28 cellular contexts compared by ENCODE assay signal in the genomic region with DNA sequence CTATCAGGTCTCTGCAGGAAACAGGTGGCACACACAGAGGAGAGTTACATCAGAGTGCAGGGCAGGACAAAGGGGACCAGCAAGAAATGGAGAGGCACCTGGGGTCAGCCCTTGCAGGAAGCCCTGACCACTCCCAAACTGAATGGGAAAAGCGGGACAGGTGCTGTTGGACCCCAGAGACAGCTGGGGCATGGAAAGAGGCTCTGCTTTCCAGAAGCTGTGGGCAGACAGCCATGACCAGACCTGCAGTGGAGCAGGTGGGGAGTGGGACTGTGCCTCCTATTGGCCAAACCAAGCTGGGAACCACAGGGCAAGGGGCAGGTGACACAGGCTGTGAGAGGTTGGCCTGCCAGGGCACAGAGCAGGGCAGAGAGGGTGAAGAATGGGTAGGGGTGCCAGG.
"Had no signal": no experiment of that assay in that cellular context is flagged by ENCODE, and none has a peak within 500 bp of the region (broad histone marks: within the 10 kb centered on the region; RNA-seq: fewer than 3 reads in every experiment).

No MANE protein-coding gene starts in this region.

- H3K36me3 Mint-ChIP-seq: activated CD4-positive, alpha-beta memory T cell treated with anti-CD3 and anti-CD28 coated beads for 36 hours; activated naive CD4-positive, alpha-beta T cell treated with anti-CD3 and anti-CD28 coated beads, Interleukin-2, amount 50 U/mL, for 24 hours; activated naive CD8-positive, alpha-beta T cell treated with anti-CD3 and anti-CD28 coated beads, Interleukin-2, amount 10 ng/mL, durations not matched to agents 7 days and 5 days had no signal

- H3K27ac ChIP-seq: ascending aorta, cardiac muscle cell, SJCRH30, SK-N-MC had no signal

- H3K27me3 Mint-ChIP-seq: activated CD4-positive, alpha-beta T cell treated with anti-CD3 and anti-CD28 coated beads, Interleukin-2, amount 10 ng/mL, durations not matched to agents 7 days and 5 days had no signal

- H3K27me3 ChIP-seq: ascending aorta, cardiac muscle cell, SJCRH30 had no signal

- H3K27ac Mint-ChIP-seq: activated CD4-positive, alpha-beta memory T cell treated with anti-CD3 and anti-CD28 coated beads for 36 hours; activated CD4-positive, alpha-beta T cell treated with anti-CD3 and anti-CD28 coated beads, Interleukin-2, amount 10 ng/mL, durations not matched to agents 7 days and 5 days; activated naive CD4-positive, alpha-beta T cell treated with anti-CD3 and anti-CD28 coated beads, Interleukin-2, amount 50 U/mL, for 24 hours; activated naive CD8-positive, alpha-beta T cell treated with anti-CD3 and anti-CD28 coated beads, Interleukin-2, amount 10 ng/mL, durations not matched to agents 7 days and 5 days; activated T-cell treated with anti-CD3 and anti-CD28 coated beads, Interleukin-2, amount 50 U/mL, for 72 hours; activated T-helper 17 cell treated with anti-CD3 and anti-CD28 coated beads, Interleukin-2, amount 50 U/mL, for 72 hours had no signal

- DNase-seq: activated CD4-positive, alpha-beta memory T cell treated with anti-CD3 and anti-CD28 coated beads for 36 hours; activated CD4-positive, alpha-beta T cell treated with anti-CD3 and anti-CD28 coated beads, Interleukin-2, amount 10 ng/mL, durations not matched to agents 7 days and 5 days; activated gamma-delta T cell; activated naive CD4-positive, alpha-beta T cell treated with Interleukin-2 at 50 U/mL for 16 hours; activated naive CD8-positive, alpha-beta T cell treated with anti-CD3 and anti-CD28 coated beads, Interleukin-2, amount 10 ng/mL, durations not matched to agents 7 days and 5 days; activated T-cell treated with anti-CD3 and anti-CD28 coated beads, Interleukin-2, amount 50 U/mL, for 1 hour; activated T-cell treated with anti-CD3 and anti-CD28 coated beads, Interleukin-2, amount 50 U/mL, for 72 hours; amygdala; NCI-H1092 treated with DMSO at 0.1 percent for 48 hours; NCI-H1417 treated with DMSO at 0.1 percent for 48 hours; NCI-H187 treated with DMSO at 0.1 percent for 48 hours; NCI-H2081; NCI-H2171 treated with DMSO at 0.1 percent for 48 hours; NCI-H2227 treated with DMSO at 0.1 percent for 48 hours; NCI-H446; NCI-H510A treated with DMSO at 0.1 percent for 48 hours; NCI-H526 treated with DMSO at 0.1 percent for 48 hours; SHP77; T1000 had no signal

- H3K9me3 ChIP-seq: ascending aorta had no signal

- H3K9me3 Mint-ChIP-seq: activated CD4-positive, alpha-beta memory T cell treated with anti-CD3 and anti-CD28 coated beads for 36 hours; activated CD4-positive, alpha-beta T cell treated with anti-CD3 and anti-CD28 coated beads, Interleukin-2, amount 10 ng/mL, durations not matched to agents 7 days and 5 days; activated naive CD4-positive, alpha-beta T cell treated with anti-CD3 and anti-CD28 coated beads, Interleukin-2, amount 50 U/mL, for 24 hours; activated naive CD8-positive, alpha-beta T cell treated with anti-CD3 and anti-CD28 coated beads, Interleukin-2, amount 10 ng/mL, durations not matched to agents 7 days and 5 days; activated T-helper 17 cell treated with anti-CD3 and anti-CD28 coated beads, Interleukin-2, amount 50 U/mL, for 72 hours; central memory CD8-positive, alpha-beta T cell had no signal

- H3K4me1 ChIP-seq: ascending aorta had no signal

- H3K4me3 ChIP-seq: ascending aorta, cardiac muscle cell, SJCRH30, SK-N-MC had no signal

- H3K4me1 Mint-ChIP-seq: activated CD4-positive, alpha-beta T cell treated with anti-CD3 and anti-CD28 coated beads, Interleukin-2, amount 10 ng/mL, durations not matched to agents 7 days and 5 days; activated naive CD4-positive, alpha-beta T cell treated with anti-CD3 and anti-CD28 coated beads, Interleukin-2, amount 50 U/mL, for 24 hours; activated T-helper 17 cell treated with anti-CD3 and anti-CD28 coated beads, Interleukin-2, amount 50 U/mL, for 72 hours; central memory CD8-positive, alpha-beta T cell had no signal

- H3K4me3 Mint-ChIP-seq: activated CD4-positive, alpha-beta memory T cell treated with anti-CD3 and anti-CD28 coated beads for 36 hours; activated CD4-positive, alpha-beta T cell treated with anti-CD3 and anti-CD28 coated beads, Interleukin-2, amount 10 ng/mL, durations not matched to agents 7 days and 5 days; activated naive CD4-positive, alpha-beta T cell treated with anti-CD3 and anti-CD28 coated beads, Interleukin-2, amount 50 U/mL, for 24 hours; activated naive CD8-positive, alpha-beta T cell treated with anti-CD3 and anti-CD28 coated beads, Interleukin-2, amount 10 ng/mL, durations not matched to agents 7 days and 5 days; activated T-cell treated with anti-CD3 and anti-CD28 coated beads, Interleukin-2, amount 50 U/mL, for 72 hours; activated T-helper 17 cell treated with anti-CD3 and anti-CD28 coated beads, Interleukin-2, amount 50 U/mL, for 72 hours; central memory CD8-positive, alpha-beta T cell had no signal

- ATAC-seq: activated T-cell treated with anti-CD3 and anti-CD28 coated beads, Interleukin-2, amount 50 U/mL, for 72 hours; activated T-helper 17 cell treated with anti-CD3 and anti-CD28 coated beads, Interleukin-2, amount 50 U/mL, for 72 hours; Panc1 had no signal

- FAIRE-seq: TTC549 had no signal

- H3K36me3 ChIP-seq: ascending aorta, cardiac muscle cell, SJCRH30 had no signal
